In genomic region chr14:89493406-89493805, GRCh38 we compare ENCODE assay signal across 28 cellular contexts.
DNase-seq lines count a peak whose midpoint lies in the region; ATAC-seq and TF ChIP-seq lines count a peak whose summit lies in the region.
"Had no signal": no experiment of that assay in that cellular context is flagged by ENCODE, and none has a peak within 500 bp of the region (broad histone marks: within the 10 kb centered on the region; RNA-seq: fewer than 3 reads in every experiment).

No MANE protein-coding gene starts in this region.

- H3K9me2 ChIP-seq in Karpas-422 (replicated peaks; ENCODE audit: insufficient read depth, low read length), result no peaks in the 10 kb centered on the region
- no peaks in the 10 kb centered on the region for H3K9me2 ChIP-seq in neural cell (ENCODE audit: insufficient read depth, low read length)

- no peak for TF ChIP-seq RAD21 in neural cell (conservative IDR thresholded peaks at IDR 0.05)

- H3K27me3 Mint-ChIP-seq in CD8-positive, alpha-beta T cell (ENCODE audit: low read depth), result no peaks in the 10 kb centered on the region
- no peaks in the 10 kb centered on the region for H3K27me3 Mint-ChIP-seq in endothelial cell (ENCODE audit: unreplicated experiment)
- H3K27me3 Mint-ChIP-seq: activated naive CD8-positive, alpha-beta T cell; T-cell had no signal

- peaks cover 20% of the 10 kb centered on the region for H3F3A ChIP-seq in neural cell (ENCODE audit: insufficient read depth, low read length, poor library complexity, severe bottlenecking)

- peak overlapping the region; percentile 28 for H3K27ac Mint-ChIP-seq in CD8-positive, alpha-beta T cell
- H3K27ac Mint-ChIP-seq in endothelial cell (ENCODE audit: unreplicated experiment), result peak overlapping the region; percentile 65
- H3K27ac Mint-ChIP-seq: activated CD8-positive, alpha-beta T cell treated with anti-CD3 and anti-CD28 coated beads, Interleukin-2, amount 10 ng/mL, durations not matched to agents 7 days and 5 days; activated naive CD8-positive, alpha-beta T cell; activated T-helper 2 cell treated with anti-CD3 and anti-CD28 coated beads, Interferon-gamma antibody, Interleukin-2, Interleukin-4, amounts not matched to agents 10 μg/mL and 5 μg/mL and 100 μg/mL, durations not matched to agents 14 hours and 24 hours and 36 hours; progenitor cell of endocrine pancreas; stimulated activated effector memory CD8-positive, alpha-beta T cell treated with anti-CD3 and anti-CD28 coated beads, Interleukin-12 subunit alpha, Interleukin-12 subunit beta, amount 100 ng/mL, for 72 hours; T-cell had no signal

- H3K4me1 Mint-ChIP-seq in CD8-positive, alpha-beta T cell (ENCODE audit: low read depth), result peaks cover 50% of the 10 kb centered on the region
- peaks cover 7% of the 10 kb centered on the region for H3K4me1 Mint-ChIP-seq in endothelial cell (ENCODE audit: unreplicated experiment)

- no peaks in the 10 kb centered on the region for H3K9me3 ChIP-seq in CD8-positive, alpha-beta T cell (ENCODE audit: low read length)
- H3K9me3 ChIP-seq in Karpas-422 (ENCODE audit: low read length), result no peaks in the 10 kb centered on the region
- no peaks in the 10 kb centered on the region for H3K9me3 ChIP-seq in neural cell (ENCODE audit: low read length)
- H3K9me3 ChIP-seq in ovary, result no peaks in the 10 kb centered on the region
- H3K9me3 ChIP-seq: colonic mucosa, heart left ventricle, SJCRH30, suprapubic skin had no signal

- 78 to 88% (median 88%) methylated on average over 4 of the region's 4 CpGs for WGBS in ovary, 3 donors

- TF ChIP-seq EP300 in neural cell (conservative IDR thresholded peaks at IDR 0.05; ENCODE audit: poor library complexity, severe bottlenecking) (no peak), ovary (IDR thresholded peaks at IDR 0.05) (no peak)

- CTCF ChIA-PET in CD8-positive, alpha-beta T cell (lab: Charles Lee), result interaction anchor here (0.8 to 1.5 kb wide), 4 partner anchors 9 to 316 kb away, joined by 3 to 4 read pairs (median 3); no protein-coding TSS in a partner anchor

- H3K27me3 ChIP-seq in CD8-positive, alpha-beta T cell (ENCODE audit: insufficient read depth, low read length), result no peaks in the 10 kb centered on the region
- no peaks in the 10 kb centered on the region for H3K27me3 ChIP-seq in Karpas-422 (ENCODE audit: low read length)
- no peaks in the 10 kb centered on the region for H3K27me3 ChIP-seq in neural cell (ENCODE audit: insufficient read depth, low read depth, low read length)
- H3K27me3 ChIP-seq in ovary, result no peaks in the 10 kb centered on the region
- H3K27me3 ChIP-seq: colonic mucosa, heart left ventricle, SJCRH30, suprapubic skin had no signal

- H3K4me3 Mint-ChIP-seq in CD8-positive, alpha-beta T cell, result no peak overlapping the region
- no peak overlapping the region for H3K4me3 Mint-ChIP-seq in endothelial cell (ENCODE audit: unreplicated experiment)
- H3K4me3 Mint-ChIP-seq: activated CD8-positive, alpha-beta T cell treated with anti-CD3 and anti-CD28 coated beads, Interleukin-2, amount 10 ng/mL, durations not matched to agents 7 days and 5 days; activated naive CD8-positive, alpha-beta T cell; stimulated activated effector memory CD8-positive, alpha-beta T cell treated with anti-CD3 and anti-CD28 coated beads, Interleukin-12 subunit alpha, Interleukin-12 subunit beta, amount 100 ng/mL, for 72 hours; T-cell had no signal

- H3K9ac ChIP-seq in Karpas-422 (ENCODE audit: low read length) (peak overlapping the region; percentile 19), neural cell (ENCODE audit: low read length) (peak overlapping the region; percentile 58)

- DNase-seq in CD8-positive, alpha-beta T cell, result no peak
- DNase-seq in Karpas-422 (peak; percentile 72), endothelial cell (ENCODE audit: low spot score) (no peak), NCI-H1417 treated with DMSO at 0.1 percent for 48 hours (lab: John Stamatoyannopoulos, UW) (no peak), NCI-H2029 (lab: John Stamatoyannopoulos, UW) (no peak), ovary (no peak)
- DNase-seq: activated CD8-positive, alpha-beta T cell treated with anti-CD3 and anti-CD28 coated beads, Interleukin-2, amount 10 ng/mL, durations not matched to agents 7 days and 5 days; colonic mucosa; effector memory CD4-positive, alpha-beta T cell; EL; HCEC 1CT; heart left ventricle; KG1; mammary epithelial cell; NCI-H1436 treated with DMSO at 0.1 percent for 48 hours; NCI-H510A treated with DMSO at 0.1 percent for 48 hours; SJCRH30; stimulated activated CD4-positive, alpha-beta T cell treated with anti-CD3 and anti-CD28 coated beads, Interleukin-12 subunit alpha, Interleukin-12 subunit beta, amount 100 ng/mL, for 4 hours; stimulated activated CD4-positive, alpha-beta T cell treated with anti-CD3 and anti-CD28 coated beads, Interleukin-4, amount 100 ng/mL, for 24 hours; T-cell had no signal

- POLR2A ChIA-PET in CD8-positive, alpha-beta T cell (lab: Charles Lee), result interaction anchor here (0.6 to 1.2 kb wide), 5 partner anchors 9 to 56 kb away, joined by 3 to 5 read pairs (median 4); no protein-coding TSS in a partner anchor

- intact Hi-C loops in CD8-positive, alpha-beta T cell (cut with DNase I, micrococcal nuclease), result no loop called here
- intact Hi-C loops in ovary (cut with DNase I), result loop anchor here in 2 of 4 donors (5.0 to 10.0 kb wide), 2 partner anchors 66 to 69 kb away; no protein-coding TSS in a partner anchor

- no peak for TF ChIP-seq POLR2A in ovary (IDR thresholded peaks at IDR 0.05)

- peaks cover 18% of the 10 kb centered on the region for H3K36me3 Mint-ChIP-seq in CD8-positive, alpha-beta T cell
- no peaks in the 10 kb centered on the region for H3K36me3 Mint-ChIP-seq in endothelial cell (ENCODE audit: low read depth, unreplicated experiment)
- H3K36me3 Mint-ChIP-seq: stimulated activated effector memory CD8-positive, alpha-beta T cell treated with anti-CD3 and anti-CD28 coated beads, Interleukin-12 subunit alpha, Interleukin-12 subunit beta, amount 100 ng/mL, for 72 hours had no signal

- no peaks in the 10 kb centered on the region for H3K9me3 Mint-ChIP-seq in CD8-positive, alpha-beta T cell
- no peaks in the 10 kb centered on the region for H3K9me3 Mint-ChIP-seq in endothelial cell (ENCODE audit: unreplicated experiment)
- H3K9me3 Mint-ChIP-seq: activated T-helper 2 cell treated with anti-CD3 and anti-CD28 coated beads, Interferon-gamma antibody, Interleukin-2, Interleukin-4, amounts not matched to agents 10 μg/mL and 5 μg/mL and 100 μg/mL, durations not matched to agents 14 hours and 24 hours and 36 hours; stimulated activated effector memory CD8-positive, alpha-beta T cell treated with anti-CD3 and anti-CD28 coated beads, Interleukin-12 subunit alpha, Interleukin-12 subunit beta, amount 100 ng/mL, for 72 hours; T-cell had no signal

- H3K36me3 ChIP-seq in CD8-positive, alpha-beta T cell (ENCODE audit: insufficient read depth, low read length), result no peaks in the 10 kb centered on the region
- H3K36me3 ChIP-seq in Karpas-422 (ENCODE audit: insufficient read depth, low read length), result no peaks in the 10 kb centered on the region
- H3K36me3 ChIP-seq in neural cell (ENCODE audit: insufficient read depth, low read length), result no peaks in the 10 kb centered on the region
- H3K36me3 ChIP-seq in ovary, result no peaks in the 10 kb centered on the region
- H3K36me3 ChIP-seq: colonic mucosa, heart left ventricle, SJCRH30, suprapubic skin had no signal

- H2AFZ ChIP-seq in Karpas-422 (ENCODE audit: low read length) (no peak overlapping the region; the same call in 1 of the 2 replicates), neural cell (ENCODE audit: low read depth, low read length) (no peak overlapping the region)

- H3K79me2 ChIP-seq in Karpas-422 (ENCODE audit: low read length) (no peaks in the 10 kb centered on the region), neural cell (replicated peaks; ENCODE audit: insufficient read depth, low read length) (no peaks in the 10 kb centered on the region)

- ATAC-seq in CD8-positive, alpha-beta T cell, result no peak
- no peak for ATAC-seq in GM21515 (IDR thresholded peaks at IDR 0.05; ENCODE audit: unreplicated experiment)
- ATAC-seq: activated CD8-positive, alpha-beta T cell treated with anti-CD3 and anti-CD28 coated beads, Interleukin-2, amount 10 ng/mL, durations not matched to agents 7 days and 5 days; sciatic nerve; T-cell had no signal

- no peaks in the 10 kb centered on the region for H3K4me1 ChIP-seq in CD8-positive, alpha-beta T cell (ENCODE audit: insufficient read depth, low read length)
- H3K4me1 ChIP-seq in Karpas-422 (ENCODE audit: low read length) (peaks cover 33% of the 10 kb centered on the region), ovary (ENCODE audit: insufficient read depth) (peaks cover 11% of the 10 kb centered on the region)
- H3K4me1 ChIP-seq: colonic mucosa, SJCRH30 had no signal

- H3K4me2 ChIP-seq in Karpas-422 (ENCODE audit: low read depth, low read length, poor library complexity, severe bottlenecking) (peak overlapping the region; percentile 82), neural cell (ENCODE audit: low read length) (peak overlapping the region; percentile 74)

- no peaks in the 10 kb centered on the region for H4K20me1 ChIP-seq in Karpas-422 (ENCODE audit: insufficient read depth, low read depth, low read length)
- H4K20me1 ChIP-seq in neural cell (ENCODE audit: insufficient read depth), result no peaks in the 10 kb centered on the region

- H3K27ac ChIP-seq in CD8-positive, alpha-beta T cell (ENCODE audit: low read depth, low read length), result no peak overlapping the region
- H3K27ac ChIP-seq in Karpas-422 (ENCODE audit: low read length) (peak overlapping the region; percentile 75), neural cell (ENCODE audit: low read length) (peak overlapping the region; percentile 87), ovary (no peak overlapping the region)
- H3K27ac ChIP-seq: colonic mucosa, heart left ventricle, SJCRH30, suprapubic skin had no signal

- no peak overlapping the region for H3K4me3 ChIP-seq in CD8-positive, alpha-beta T cell (ENCODE audit: low read depth, low read length)
- H3K4me3 ChIP-seq in Karpas-422 (ENCODE audit: low read length), result peak overlapping the region; percentile 56
- peak overlapping the region; percentile 63 for H3K4me3 ChIP-seq in neural cell (ENCODE audit: low read length)
- no peak overlapping the region for H3K4me3 ChIP-seq in ovary
- H3K4me3 ChIP-seq: colonic mucosa, SJCRH30, suprapubic skin had no signal

- no peak for TF ChIP-seq CTCF in CD8-positive, alpha-beta T cell (IDR thresholded peaks at IDR 0.05)
- no peak for TF ChIP-seq CTCF in endothelial cell (IDR thresholded peaks at IDR 0.05; ENCODE audit: unreplicated experiment)
- TF ChIP-seq CTCF in neural cell (IDR thresholded peaks at IDR 0.05; ENCODE audit: poor library complexity, severe bottlenecking), result no peak
- no peak for TF ChIP-seq CTCF in ovary (IDR thresholded peaks at IDR 0.05)

TF ChIP-seq in neural cell, 6 proteins besides CTCF, POLR2A, EP300 and RAD21 (continues in another document):
- TF ChIP-seq TAF1 (IDR thresholded peaks at IDR 0.05; ENCODE audit: low read depth) (no peak), POLR2AphosphoS5 (IDR thresholded peaks at IDR 0.05) (no peak)

Comparison
In these comparisons a context has a peak if more than half of its experiments do, and no peak if none do; other contexts are left out.
1. H3K27ac ChIP-seq: peak in Karpas-422 (single experiment) and neural cell (single experiment); none in CD8-positive, alpha-beta T cell (single experiment) and ovary (0 of 2).
2. H3K4me3 ChIP-seq: peak in Karpas-422 (single experiment) and neural cell (single experiment); none in CD8-positive, alpha-beta T cell (single experiment) and ovary (single experiment).